ENCODE assay signal across 1 cellular context in genomic region chr1:87814573-87814972, GRCh38.
TF ChIP-seq lines count a peak whose summit lies in the region.

No MANE protein-coding gene starts in this region.

TF ChIP-seq in GM23338, 12 proteins besides CTCF, POLR2A, EP300 and RAD21 (continued from another document):
- TF ChIP-seq, protein P1, sequence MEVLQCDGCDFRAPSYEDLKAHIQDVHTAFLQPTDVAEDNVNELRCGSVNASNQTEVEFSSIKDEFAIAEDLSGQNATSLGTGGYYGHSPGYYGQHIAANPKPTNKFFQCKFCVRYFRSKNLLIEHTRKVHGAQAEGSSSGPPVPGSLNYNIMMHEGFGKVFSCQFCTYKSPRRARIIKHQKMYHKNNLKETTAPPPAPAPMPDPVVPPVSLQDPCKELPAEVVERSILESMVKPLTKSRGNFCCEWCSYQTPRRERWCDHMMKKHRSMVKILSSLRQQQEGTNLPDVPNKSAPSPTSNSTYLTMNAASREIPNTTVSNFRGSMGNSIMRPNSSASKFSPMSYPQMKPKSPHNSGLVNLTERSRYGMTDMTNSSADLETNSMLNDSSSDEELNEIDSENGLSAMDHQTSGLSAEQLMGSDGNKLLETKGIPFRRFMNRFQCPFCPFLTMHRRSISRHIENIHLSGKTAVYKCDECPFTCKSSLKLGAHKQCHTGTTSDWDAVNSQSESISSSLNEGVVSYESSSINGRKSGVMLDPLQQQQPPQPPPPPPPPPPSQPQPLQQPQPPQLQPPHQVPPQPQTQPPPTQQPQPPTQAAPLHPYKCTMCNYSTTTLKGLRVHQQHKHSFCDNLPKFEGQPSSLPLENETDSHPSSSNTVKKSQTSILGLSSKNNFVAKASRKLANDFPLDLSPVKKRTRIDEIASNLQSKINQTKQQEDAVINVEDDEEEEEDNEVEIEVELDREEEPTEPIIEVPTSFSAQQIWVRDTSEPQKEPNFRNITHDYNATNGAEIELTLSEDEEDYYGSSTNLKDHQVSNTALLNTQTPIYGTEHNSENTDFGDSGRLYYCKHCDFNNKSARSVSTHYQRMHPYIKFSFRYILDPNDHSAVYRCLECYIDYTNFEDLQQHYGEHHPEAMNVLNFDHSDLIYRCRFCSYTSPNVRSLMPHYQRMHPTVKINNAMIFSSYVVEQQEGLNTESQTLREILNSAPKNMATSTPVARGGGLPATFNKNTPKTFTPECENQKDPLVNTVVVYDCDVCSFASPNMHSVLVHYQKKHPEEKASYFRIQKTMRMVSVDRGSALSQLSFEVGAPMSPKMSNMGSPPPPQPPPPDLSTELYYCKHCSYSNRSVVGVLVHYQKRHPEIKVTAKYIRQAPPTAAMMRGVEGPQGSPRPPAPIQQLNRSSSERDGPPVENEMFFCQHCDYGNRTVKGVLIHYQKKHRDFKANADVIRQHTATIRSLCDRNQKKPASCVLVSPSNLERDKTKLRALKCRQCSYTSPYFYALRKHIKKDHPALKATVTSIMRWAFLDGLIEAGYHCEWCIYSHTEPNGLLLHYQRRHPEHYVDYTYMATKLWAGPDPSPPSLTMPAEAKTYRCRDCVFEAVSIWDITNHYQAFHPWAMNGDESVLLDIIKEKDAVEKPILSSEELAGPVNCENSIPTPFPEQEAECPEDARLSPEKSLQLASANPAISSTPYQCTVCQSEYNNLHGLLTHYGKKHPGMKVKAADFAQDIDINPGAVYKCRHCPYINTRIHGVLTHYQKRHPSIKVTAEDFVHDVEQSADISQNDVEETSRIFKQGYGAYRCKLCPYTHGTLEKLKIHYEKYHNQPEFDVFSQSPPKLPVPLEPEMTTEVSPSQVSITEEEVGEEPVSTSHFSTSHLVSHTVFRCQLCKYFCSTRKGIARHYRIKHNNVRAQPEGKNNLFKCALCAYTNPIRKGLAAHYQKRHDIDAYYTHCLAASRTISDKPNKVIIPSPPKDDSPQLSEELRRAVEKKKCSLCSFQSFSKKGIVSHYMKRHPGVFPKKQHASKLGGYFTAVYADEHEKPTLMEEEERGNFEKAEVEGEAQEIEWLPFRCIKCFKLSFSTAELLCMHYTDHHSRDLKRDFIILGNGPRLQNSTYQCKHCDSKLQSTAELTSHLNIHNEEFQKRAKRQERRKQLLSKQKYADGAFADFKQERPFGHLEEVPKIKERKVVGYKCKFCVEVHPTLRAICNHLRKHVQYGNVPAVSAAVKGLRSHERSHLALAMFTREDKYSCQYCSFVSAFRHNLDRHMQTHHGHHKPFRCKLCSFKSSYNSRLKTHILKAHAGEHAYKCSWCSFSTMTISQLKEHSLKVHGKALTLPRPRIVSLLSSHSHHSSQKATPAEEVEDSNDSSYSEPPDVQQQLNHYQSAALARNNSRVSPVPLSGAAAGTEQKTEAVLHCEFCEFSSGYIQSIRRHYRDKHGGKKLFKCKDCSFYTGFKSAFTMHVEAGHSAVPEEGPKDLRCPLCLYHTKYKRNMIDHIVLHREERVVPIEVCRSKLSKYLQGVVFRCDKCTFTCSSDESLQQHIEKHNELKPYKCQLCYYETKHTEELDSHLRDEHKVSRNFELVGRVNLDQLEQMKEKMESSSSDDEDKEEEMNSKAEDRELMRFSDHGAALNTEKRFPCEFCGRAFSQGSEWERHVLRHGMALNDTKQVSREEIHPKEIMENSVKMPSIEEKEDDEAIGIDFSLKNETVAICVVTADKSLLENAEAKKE (CRISPR knock-in tag; IDR thresholded peaks at IDR 0.05): no peak
